28 cellular contexts compared by ENCODE assay signal in genomic region chr10:90644165-90644564, GRCh38.
DNase-seq lines count a peak whose midpoint lies in the region; ATAC-seq and TF ChIP-seq lines count a peak whose summit lies in the region.
"Had no signal": no experiment of that assay in that cellular context is flagged by ENCODE, and none has a peak within 500 bp of the region (broad histone marks: within the 10 kb centered on the region; RNA-seq: fewer than 3 reads in every experiment).

No MANE protein-coding gene starts in this region.

- TF ChIP-seq CTCF in osteoblast (IDR thresholded peaks at IDR 0.05; ENCODE audit: extremely low read depth, low read depth, low read length): no peak

- DNase-seq in Daoy (ENCODE audit: low read depth): peak; percentile 43
- peak; percentile 40 for DNase-seq in NCI-H226
- no peak for DNase-seq in epithelial cell of prostate (ENCODE audit: low read depth, low spot score)
- DNase-seq in osteoblast (ENCODE audit: insufficient read length, low spot score, missing footprints): no peak
- no peak for DNase-seq in stimulated activated naive CD8-positive, alpha-beta T cell treated with anti-CD3 and anti-CD28 coated beads, Interleukin-15, Interleukin-2, amounts not matched to agents 100 U/mL and 50 U/mL, for 24 hours
- no peak for DNase-seq in effector memory CD8-positive, alpha-beta T cell
- no peak for DNase-seq in DMS 273 treated with DMSO at 0.1 percent for 48 hours (lab: John Stamatoyannopoulos, UW)
- no peak for DNase-seq in NCI-H2029 (lab: John Stamatoyannopoulos, UW)
- DNase-seq: activated CD4-positive, alpha-beta T cell treated with anti-CD3 and anti-CD28 coated beads, Interleukin-2, amount 50 U/mL, for 48 hours; AML-193; CD4-positive, alpha-beta T cell; dermis blood vessel endothelial cell; heart left ventricle; KBM-7; MG63; NCI-H1417; NCI-H2081; NCI-H345; posterior cingulate gyrus; stimulated activated CD4-positive, alpha-beta T cell treated with anti-CD3 and anti-CD28 coated beads, Interleukin-15, amount 100 ng/mL, for 24 hours; stimulated activated naive B cell treated with anti-CD40 and anti-IgM and Interleukin-4, amounts not matched to agents 10 μg/mL and 1 μg/mL and 100 μg/mL, for 72 hours; T-helper 1 cell; uterus had no signal

- no peaks in the 10 kb centered on the region for H3K79me2 ChIP-seq in osteoblast (ENCODE audit: insufficient read depth, low read length)

- H3K27ac Mint-ChIP-seq in effector memory CD8-positive, alpha-beta T cell: no peak overlapping the region
- H3K27ac Mint-ChIP-seq: activated naive CD4-positive, alpha-beta T cell treated with anti-CD3 and anti-CD28 coated beads, Interleukin-2, amount 50 U/mL, for 24 hours; activated T-helper 17 cell treated with anti-CD3 and anti-CD28 coated beads, Interleukin-2, amount 50 U/mL, for 72 hours; CD4-positive, alpha-beta T cell; stimulated activated naive B cell treated with anti-CD40 and anti-IgM and Interleukin-4, amounts not matched to agents 10 μg/mL and 1 μg/mL and 100 μg/mL, for 72 hours had no signal

- H3K4me3 ChIP-seq in osteoblast (ENCODE audit: insufficient read depth, low read length): no peak overlapping the region
- H3K4me3 ChIP-seq: heart left ventricle, lung, MG63, SJSA1, uterus had no signal

- no peaks in the 10 kb centered on the region for H3K36me3 Mint-ChIP-seq in effector memory CD8-positive, alpha-beta T cell (ENCODE audit: insufficient read depth)
- H3K36me3 Mint-ChIP-seq: activated naive CD4-positive, alpha-beta T cell treated with anti-CD3 and anti-CD28 coated beads, Interleukin-2, amount 50 U/mL, for 24 hours; stimulated activated naive B cell treated with anti-CD40 and anti-IgM and Interleukin-4, amounts not matched to agents 10 μg/mL and 1 μg/mL and 100 μg/mL, for 72 hours had no signal

- peaks cover 0 to under 1% of the 10 kb centered on the region in 2 donors for H3K9me3 Mint-ChIP-seq in effector memory CD8-positive, alpha-beta T cell
- H3K9me3 Mint-ChIP-seq: activated naive CD4-positive, alpha-beta T cell treated with anti-CD3 and anti-CD28 coated beads, Interleukin-2, amount 50 U/mL, for 24 hours; activated T-helper 17 cell treated with anti-CD3 and anti-CD28 coated beads, Interleukin-2, amount 50 U/mL, for 72 hours; CD4-positive, alpha-beta T cell had no signal

- peak overlapping the region; percentile 15 for H3K4me2 ChIP-seq in osteoblast (ENCODE audit: insufficient read depth, low read length)

- no peaks in the 10 kb centered on the region for H3K9me3 ChIP-seq in osteoblast (ENCODE audit: low read depth, low read length)
- H3K9me3 ChIP-seq: heart left ventricle, MG63, SJSA1, uterus had no signal

- no peak for ATAC-seq in stimulated activated naive CD8-positive, alpha-beta T cell treated with anti-CD3 and anti-CD28 coated beads, Interleukin-15, Interleukin-2, amounts not matched to agents 100 U/mL and 50 U/mL, for 24 hours
- no peak for ATAC-seq in effector memory CD8-positive, alpha-beta T cell (replicated peaks)
- ATAC-seq: activated T-helper 17 cell treated with anti-CD3 and anti-CD28 coated beads, Interleukin-2, amount 50 U/mL, for 72 hours; heart left ventricle; sciatic nerve; stimulated activated naive B cell treated with anti-CD40 and anti-IgM and Interleukin-4, amounts not matched to agents 10 μg/mL and 1 μg/mL and 100 μg/mL, for 72 hours had no signal

- H3K27me3 ChIP-seq in osteoblast (ENCODE audit: insufficient read depth, low read length): no peaks in the 10 kb centered on the region
- H3K27me3 ChIP-seq: heart left ventricle, MG63, SJSA1, uterus had no signal

- H3K27ac ChIP-seq in epithelial cell of prostate: peak overlapping the region; percentile 16
- H3K27ac ChIP-seq in osteoblast (ENCODE audit: low read depth, low read length): no peak overlapping the region
- H3K27ac ChIP-seq: heart left ventricle, SJSA1, uterus had no signal

- no peaks in the 10 kb centered on the region for H3K4me1 Mint-ChIP-seq in effector memory CD8-positive, alpha-beta T cell (ENCODE audit: low read depth in 2 of 2)
- H3K4me1 Mint-ChIP-seq: activated naive CD4-positive, alpha-beta T cell treated with anti-CD3 and anti-CD28 coated beads, Interleukin-2, amount 50 U/mL, for 24 hours; activated T-helper 17 cell treated with anti-CD3 and anti-CD28 coated beads, Interleukin-2, amount 50 U/mL, for 72 hours; stimulated activated naive B cell treated with anti-CD40 and anti-IgM and Interleukin-4, amounts not matched to agents 10 μg/mL and 1 μg/mL and 100 μg/mL, for 72 hours had no signal

- peaks cover 13% of the 10 kb centered on the region for H3K4me1 ChIP-seq in osteoblast (ENCODE audit: insufficient read depth, low read length)
- H3K4me1 ChIP-seq: SJSA1, uterus had no signal

- no peak overlapping the region for H2AFZ ChIP-seq in osteoblast (ENCODE audit: low read length)

- H4K20me1 ChIP-seq in osteoblast (ENCODE audit: insufficient read depth, low read length): no peaks in the 10 kb centered on the region

- no peaks in the 10 kb centered on the region for H3K27me3 Mint-ChIP-seq in effector memory CD8-positive, alpha-beta T cell
- H3K27me3 Mint-ChIP-seq: activated naive CD4-positive, alpha-beta T cell treated with anti-CD3 and anti-CD28 coated beads, Interleukin-2, amount 50 U/mL, for 24 hours; activated T-helper 17 cell treated with anti-CD3 and anti-CD28 coated beads, Interleukin-2, amount 50 U/mL, for 72 hours; CD4-positive, alpha-beta T cell had no signal

- H3K36me3 ChIP-seq in osteoblast (ENCODE audit: insufficient read depth, low read length): no peaks in the 10 kb centered on the region
- H3K36me3 ChIP-seq: heart left ventricle, MG63, SJSA1, uterus had no signal

- no peak overlapping the region for H3K4me3 Mint-ChIP-seq in effector memory CD8-positive, alpha-beta T cell
- H3K4me3 Mint-ChIP-seq: activated naive CD4-positive, alpha-beta T cell treated with anti-CD3 and anti-CD28 coated beads, Interleukin-2, amount 50 U/mL, for 24 hours; activated T-helper 17 cell treated with anti-CD3 and anti-CD28 coated beads, Interleukin-2, amount 50 U/mL, for 72 hours; CD4-positive, alpha-beta T cell; stimulated activated naive B cell treated with anti-CD40 and anti-IgM and Interleukin-4, amounts not matched to agents 10 μg/mL and 1 μg/mL and 100 μg/mL, for 72 hours had no signal

Comparison
In these comparisons a context has a peak if more than half of its experiments do, and no peak if none do; other contexts are left out.
1. DNase-seq: peak in Daoy (single experiment) and NCI-H226 (single experiment); none in epithelial cell of prostate (single experiment), osteoblast (single experiment), stimulated activated naive CD8-positive, alpha-beta T cell treated with anti-CD3 and anti-CD28 coated beads, Interleukin-15, Interleukin-2, amounts not matched to agents 100 U/mL and 50 U/mL, for 24 hours (single experiment), effector memory CD8-positive, alpha-beta T cell (0 of 3), DMS 273 treated with DMSO at 0.1 percent for 48 hours (single experiment) and NCI-H2029 (single experiment).